ENCODE assay signal across 31 cellular contexts in the genomic region with DNA sequence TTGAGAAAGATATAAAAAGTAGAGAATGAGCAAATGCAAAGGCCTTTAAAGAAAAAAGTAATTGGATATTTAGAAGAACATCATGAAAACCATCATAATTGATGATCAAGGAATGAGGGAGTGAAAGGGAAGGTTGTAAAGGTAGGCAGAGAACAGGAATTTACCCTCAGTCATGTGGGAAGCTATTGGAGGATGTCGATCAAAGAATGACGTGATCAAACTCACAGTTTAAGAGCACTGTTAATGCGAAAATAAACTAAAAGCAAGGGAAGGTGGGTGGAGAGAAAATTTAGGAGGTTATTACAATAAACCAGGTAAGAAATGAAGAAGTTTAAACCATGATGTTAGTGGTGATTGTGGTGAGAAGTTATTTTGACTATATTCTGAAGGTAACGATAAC.
A peak's percentile ranks its signal among the peaks of the same experiment; 100 is the strongest.
DNase-seq lines count a peak whose midpoint lies in the region; ATAC-seq, FAIRE-seq and TF ChIP-seq lines count a peak whose summit lies in the region.
"Had no signal": no experiment of that assay in that cellular context is flagged by ENCODE, and none has a peak within 500 bp of the region (broad histone marks: within the 10 kb centered on the region; RNA-seq: fewer than 3 reads in every experiment).

No MANE protein-coding gene starts in this region.

- H3K9me3 ChIP-seq in HepG2 (ENCODE audit: low read length): peaks cover 9% of the 10 kb centered on the region; the same call in 1 of the 2 replicates
- no peaks in the 10 kb centered on the region for H3K9me3 ChIP-seq in right lobe of liver
- H3K9me3 ChIP-seq in HEK293 (ENCODE audit: control insufficient read depth, insufficient read depth, low read depth, low read length): no peaks in the 10 kb centered on the region
- H3K9me3 ChIP-seq: A549, BE2C, BLaER1, Caco-2 had no signal

- POLR2A ChIA-PET in HepG2 (lab: Yijun Ruan, JAX): no interaction called here
- POLR2A ChIA-PET in HEK293 (lab: Yijun Ruan, JAX): no interaction called here

- TF ChIP-seq POLR2A in HepG2 (IDR thresholded peaks at IDR 0.05; ENCODE audit: insufficient read depth in 1 of 2, low read depth in 2 of 2, low read length in 2 of 2): no peak
- TF ChIP-seq POLR2A in right lobe of liver (IDR thresholded peaks at IDR 0.05): no peak

- H3K27ac ChIP-seq in HepG2 (ENCODE audit: extremely low read length, insufficient read depth, low read length) (no peak overlapping the region), right lobe of liver (no peak overlapping the region), HEK293 (ENCODE audit: extremely low read depth, low read depth, low read length) (no peak overlapping the region)
- H3K27ac ChIP-seq: 22Rv1; A549; BLaER1; BLaER1 treated with 17β-estradiol and CSF1 and Interleukin-3, amounts not matched to agents 10 nM and 100 nM; C4-2B had no signal

- CTCF ChIA-PET in HepG2 (lab: Yijun Ruan, JAX; ENCODE audit: low intra/inter-chr PET ratio, low total read pairs): no interaction called here
- CTCF ChIA-PET in HEK293 (lab: Yijun Ruan, JAX): interaction anchor here (1.1 kb wide), 1 partner anchor 121 kb away, joined by 3 read pairs; no protein-coding TSS in a partner anchor

- H3K27me3 ChIP-seq in HepG2 (ENCODE audit: control insufficient read depth in 1 of 2, insufficient read depth in 2 of 2, low read length in 2 of 2) (no peaks in the 10 kb centered on the region), right lobe of liver (no peaks in the 10 kb centered on the region)
- H3K27me3 ChIP-seq: BE2C; BLaER1; BLaER1 treated with 17β-estradiol and CSF1 and Interleukin-3, amounts not matched to agents 10 nM and 100 nM had no signal

- no peak overlapping the region for H3K9ac ChIP-seq in HepG2 (ENCODE audit: insufficient read depth, low read depth, low read length)
- H3K9ac ChIP-seq: BLaER1; BLaER1 treated with 17β-estradiol and CSF1 and Interleukin-3, amounts not matched to agents 10 nM and 100 nM had no signal

- H2AFZ ChIP-seq in HepG2 (ENCODE audit: low read length): no peak overlapping the region

- TF ChIP-seq CTCF in HepG2 (CRISPR knock-in tag; IDR thresholded peaks at IDR 0.05) (no peak), right lobe of liver (IDR thresholded peaks at IDR 0.05) (no peak), HEK293 (tag by site-specific recombination; IDR thresholded peaks at IDR 0.05) (no peak)

- TF ChIP-seq RAD21 in HepG2 (CRISPR knock-in tag; IDR thresholded peaks at IDR 0.05): no peak

- H3K4me2 ChIP-seq in HepG2 (ENCODE audit: low read depth, low read length): no peak overlapping the region
- H3K4me2 ChIP-seq: A549; BLaER1; BLaER1 treated with 17β-estradiol and CSF1 and Interleukin-3, amounts not matched to agents 10 nM and 100 nM had no signal

- H3K4me1 ChIP-seq in HepG2 (ENCODE audit: insufficient read depth, low read length) (no peaks in the 10 kb centered on the region), right lobe of liver (no peaks in the 10 kb centered on the region), HEK293 (ENCODE audit: control insufficient read depth, insufficient read depth, low read length) (no peaks in the 10 kb centered on the region)
- H3K4me1 ChIP-seq: A549; BLaER1; BLaER1 treated with 17β-estradiol and CSF1 and Interleukin-3, amounts not matched to agents 10 nM and 100 nM; Caco-2 had no signal

- no TSS peak for BruUV-seq in HepG2 (replicated peaks; lab: Mats Ljungman, UMichigan)

- H3K36me3 ChIP-seq in HepG2 (replicated peaks in 1 of 2; ENCODE audit: control insufficient read depth in 1 of 2, insufficient read depth in 2 of 2, low read length in 2 of 2) (no peaks in the 10 kb centered on the region), right lobe of liver (no peaks in the 10 kb centered on the region), HEK293 (ENCODE audit: control insufficient read depth in 2 of 2, insufficient read depth in 1 of 2, low read length in 2 of 2) (no peaks in the 10 kb centered on the region)
- H3K36me3 ChIP-seq: BE2C; BLaER1; BLaER1 treated with 17β-estradiol and CSF1 and Interleukin-3, amounts not matched to agents 10 nM and 100 nM had no signal

- DNase-seq in HepG2 (ENCODE audit: low spot score) (no peak), right lobe of liver (no peak), mesenteric fat pad (ENCODE audit: low spot score) (no peak)
- DNase-seq: 8988T; ACHN; AML-193; BE2C; C1 segment of cervical spinal cord; Caco-2; Calu3; CD4-positive, alpha-beta memory T cell; CD4-positive, alpha-beta T cell; CD4-positive, CD25-positive, alpha-beta regulatory T cell; CD8-positive, alpha-beta memory T cell; CD8-positive, alpha-beta T cell; COR-L47; DMS 273 treated with DMSO at 0.1 percent for 48 hours; DMS153; DMS53; DMS79; DMS79 treated with DMSO at 0.1 percent for 48 hours; DND-41; EL had no signal

- in situ Hi-C loops in HepG2 (cut with HindIII; ENCODE audit: extremely low pct_ligation_motif_present, low pct_unique_long_range_greater_than_20kb): no loop called here

- FAIRE-seq in HepG2 (lab: Jason Lieb, UNC): no peak
- FAIRE-seq: A204.1, A549, D721Med had no signal

- H4K20me1 ChIP-seq in HepG2 (ENCODE audit: insufficient read depth, low read length): no peaks in the 10 kb centered on the region
- H4K20me1 ChIP-seq: BLaER1; BLaER1 treated with 17β-estradiol and CSF1 and Interleukin-3, amounts not matched to agents 10 nM and 100 nM had no signal

- TF ChIP-seq EP300 in HepG2 (IDR thresholded peaks at IDR 0.05; ENCODE audit: low read depth in 2 of 2, low read length in 2 of 2): no peak
- TF ChIP-seq EP300 in HepG2 (CRISPR knock-in tag; IDR thresholded peaks at IDR 0.05; ENCODE audit: borderline replicate concordance): no peak

- H3K4me3 ChIP-seq in HepG2 (replicated peaks in 1 of 3; ENCODE audit: insufficient read depth in 1 of 3, low read depth in 2 of 3, low read length in 3 of 3): no peak overlapping the region
- no peak overlapping the region for H3K4me3 ChIP-seq in right lobe of liver
- no peak overlapping the region for H3K4me3 ChIP-seq in HEK293 (ENCODE audit: low read depth, low read length)
- H3K4me3 ChIP-seq: A549; BLaER1; BLaER1 treated with 17β-estradiol and CSF1 and Interleukin-3, amounts not matched to agents 10 nM and 100 nM had no signal

- no peak for ATAC-seq in HepG2
- no peak for ATAC-seq in right lobe of liver
- ATAC-seq: A549; CD8-positive, alpha-beta T cell had no signal

- intact Hi-C loops in HepG2 (cut with micrococcal nuclease; ENCODE audit: unreplicated experiment): no loop called here
- intact Hi-C loops in right lobe of liver (cut with DNase I): no loop called here

- WGBS in HepG2 (ENCODE audit: low lambda C conversion rate): 25% methylated on average over 4 of the region's 4 CpGs
- WGBS in right lobe of liver (ENCODE audit: insufficient coverage, low coverage, low lambda C conversion rate, missing lambda C conversion rate): 63% methylated on average over 4 of the region's 4 CpGs

- no peaks in the 10 kb centered on the region for H3K79me2 ChIP-seq in HepG2 (ENCODE audit: insufficient read depth, low read length)

TF ChIP-seq in HepG2, 621 proteins besides CTCF, POLR2A, EP300 and RAD21 (continues in another document):
- TF ChIP-seq RARG (CRISPR knock-in tag; IDR thresholded peaks at IDR 0.05; ENCODE audit: low read depth) (no peak), ATF7 (IDR thresholded peaks at IDR 0.05) (peak; percentile 70), ATF7 (CRISPR knock-in tag; IDR thresholded peaks at IDR 0.05) (no peak), ATF7-NPFF (CRISPR knock-in tag; IDR thresholded peaks at IDR 0.05; ENCODE audit: low read depth) (no peak), ZNF747 (CRISPR knock-in tag; IDR thresholded peaks at IDR 0.05; ENCODE audit: borderline replicate concordance) (no peak), E2F2 (CRISPR knock-in tag; IDR thresholded peaks at IDR 0.05; ENCODE audit: borderline replicate concordance) (no peak), ZNF329 (CRISPR knock-in tag; IDR thresholded peaks at IDR 0.05; ENCODE audit: low read depth) (no peak), CREB1 (IDR thresholded peaks at IDR 0.05) (peak; percentile 53; the same call in 1 of the 2 replicates), CREB1 (CRISPR knock-in tag; IDR thresholded peaks at IDR 0.05) (no peak), RFXAP (CRISPR knock-in tag; IDR thresholded peaks at IDR 0.05; ENCODE audit: borderline replicate concordance) (no peak), ZNF124 (CRISPR knock-in tag; IDR thresholded peaks at IDR 0.05) (no peak)

TF ChIP-seq in HEK293, 187 proteins besides CTCF, POLR2A, EP300 and RAD21:
- TF ChIP-seq ATF2 (tag by site-specific recombination; IDR thresholded peaks at IDR 0.05; ENCODE audit: low read depth): 0 out of 2 replicates have a peak, but pooled peaks have one; percentile 3
- no peak for TF ChIP-seq HIC1 (tag by site-specific recombination; IDR thresholded peaks at IDR 0.05)

Comparison
In these comparisons a context has a peak if more than half of its experiments do, and no peak if none do; other contexts are left out.
1. Of the 63 proteins assayed by ChIP-seq in both HepG2 and HEK293: peak only in HepG2: none; only in HEK293: ATF2; in both: none; in neither: 62.